1 cellular context compared by ENCODE assay signal in genomic region chr13:75319244-75319643, GRCh38.
TF ChIP-seq lines count a peak whose summit lies in the region.

No MANE protein-coding gene starts in this region.

TF ChIP-seq in WTC11, 78 proteins besides CTCF, POLR2A, EP300 and RAD21 (continued from another document):
- TF ChIP-seq ATF6 (CRISPR knock-in tag; IDR thresholded peaks at IDR 0.05) = no peak
- no peak for TF ChIP-seq CREB1 (CRISPR knock-in tag; IDR thresholded peaks at IDR 0.05)
- no peak for TF ChIP-seq PRRX2 (CRISPR knock-in tag; IDR thresholded peaks at IDR 0.05)
- no peak for TF ChIP-seq ESRRA (CRISPR knock-in tag; IDR thresholded peaks at IDR 0.05; ENCODE audit: borderline replicate concordance)
- TF ChIP-seq, protein P1, sequence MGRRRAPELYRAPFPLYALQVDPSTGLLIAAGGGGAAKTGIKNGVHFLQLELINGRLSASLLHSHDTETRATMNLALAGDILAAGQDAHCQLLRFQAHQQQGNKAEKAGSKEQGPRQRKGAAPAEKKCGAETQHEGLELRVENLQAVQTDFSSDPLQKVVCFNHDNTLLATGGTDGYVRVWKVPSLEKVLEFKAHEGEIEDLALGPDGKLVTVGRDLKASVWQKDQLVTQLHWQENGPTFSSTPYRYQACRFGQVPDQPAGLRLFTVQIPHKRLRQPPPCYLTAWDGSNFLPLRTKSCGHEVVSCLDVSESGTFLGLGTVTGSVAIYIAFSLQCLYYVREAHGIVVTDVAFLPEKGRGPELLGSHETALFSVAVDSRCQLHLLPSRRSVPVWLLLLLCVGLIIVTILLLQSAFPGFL (CRISPR knock-in tag; IDR thresholded peaks at IDR 0.05; ENCODE audit: borderline replicate concordance) = no peak
